8 cellular contexts compared by ENCODE assay signal in genomic region chr20:32203556-32204484, GRCh38. TPM values are rescaled to one million over a fixed set of nuclear protein-coding genes. Genes with fewer than 3 reads are reported as not detected.
DNase-seq lines count a peak whose midpoint lies in the region; ATAC-seq and TF ChIP-seq lines count a peak whose summit lies in the region.

No MANE protein-coding gene starts in this region.

- TF ChIP-seq CTCF in NB4 (IDR thresholded peaks at IDR 0.05; ENCODE audit: low read depth, low read length) = no peak

- H3K4me1 Mint-ChIP-seq in activated T-cell treated with anti-CD3 and anti-CD28 coated beads, Interleukin-2, amount 50 U/mL, for 4 hours (ENCODE audit: low read depth) = peaks cover 62% of the 10 kb centered on the region

- peaks cover 63% of the 10 kb centered on the region for H3K36me3 Mint-ChIP-seq in activated T-cell treated with anti-CD3 and anti-CD28 coated beads, Interleukin-2, amount 50 U/mL, for 4 hours (ENCODE audit: insufficient read depth)

- peak overlapping the region; percentile 93 for H3K4me3 ChIP-seq in NB4 (ENCODE audit: low read depth, low read length)

- no peak for DNase-seq in NB4 (ENCODE audit: low read depth)
- DNase-seq in activated T-cell treated with anti-CD3 and anti-CD28 coated beads, Interleukin-2, amount 50 U/mL, for 4 hours = peak; percentile 45
- peak; percentile 54 for DNase-seq in iris pigment epithelial cell (ENCODE audit: low read depth)
- DNase-seq in stimulated activated CD8-positive, alpha-beta memory T cell treated with anti-CD3 and anti-CD28 coated beads, Interleukin-12 subunit alpha, Interleukin-12 subunit beta, amount 100 ng/mL, for 24 hours (ENCODE audit: extremely low read depth) = peak; percentile 58
- no peak for DNase-seq in NK-92 (lab: John Stamatoyannopoulos, UW; ENCODE audit: unreplicated experiment)
- DNase-seq in OCI-M2 (lab: John Stamatoyannopoulos, UW; ENCODE audit: unreplicated experiment) = no peak
- no peak for DNase-seq in NCI-H1105 treated with DMSO at 0.1 percent for 48 hours (lab: John Stamatoyannopoulos, UW)
- no peak for DNase-seq in kidney glomerular epithelial cell (lab: John Stamatoyannopoulos, UW)

- peak; percentile 64 to 67 for ATAC-seq in activated T-cell treated with anti-CD3 and anti-CD28 coated beads, Interleukin-2, amount 50 U/mL, for 4 hours

- no peak for TF ChIP-seq POLR2A in NB4 (IDR thresholded peaks at IDR 0.05; ENCODE audit: extremely low read depth, insufficient read length)

- H3K27me3 Mint-ChIP-seq in activated T-cell treated with anti-CD3 and anti-CD28 coated beads, Interleukin-2, amount 50 U/mL, for 4 hours (ENCODE audit: low read depth) = no peaks in the 10 kb centered on the region

- H3K9me3 Mint-ChIP-seq in activated T-cell treated with anti-CD3 and anti-CD28 coated beads, Interleukin-2, amount 50 U/mL, for 4 hours = no peaks in the 10 kb centered on the region

- H3K4me3 Mint-ChIP-seq in activated T-cell treated with anti-CD3 and anti-CD28 coated beads, Interleukin-2, amount 50 U/mL, for 4 hours = peak overlapping the region; percentile 99

RNA-seq across cellular contexts. Expression of gene PLAGL2, which starts 3.7 kb away (rescaled TPM):
- 100 to 1,000 TPM; 140 to 173 (median 151) TPM for total RNA-seq in activated T-cell treated with anti-CD3 and anti-CD28 coated beads, Interleukin-2, amount 50 U/mL, for 4 hours

RNA-seq across cellular contexts. Expression of gene POFUT1, which starts 3.9 kb away (rescaled TPM):
- total RNA-seq in activated T-cell treated with anti-CD3 and anti-CD28 coated beads, Interleukin-2, amount 50 U/mL, for 4 hours = 100 to 1,000 TPM in 1 of 3 donors, 10 to 100 TPM in 2; 85.6 to 113 (median 95.7) TPM

Comparison
In these comparisons a context has a peak if more than half of its experiments do, and no peak if none do; other contexts are left out.
1. DNase-seq: peak in activated T-cell treated with anti-CD3 and anti-CD28 coated beads, Interleukin-2, amount 50 U/mL, for 4 hours (single experiment), iris pigment epithelial cell (single experiment) and stimulated activated CD8-positive, alpha-beta memory T cell treated with anti-CD3 and anti-CD28 coated beads, Interleukin-12 subunit alpha, Interleukin-12 subunit beta, amount 100 ng/mL, for 24 hours (single experiment); none in NB4 (single experiment), NK-92 (single experiment), OCI-M2 (single experiment), NCI-H1105 treated with DMSO at 0.1 percent for 48 hours (single experiment) and kidney glomerular epithelial cell (single experiment).